Comparison of ENCODE assay signal across 22 cellular contexts in genomic region chr13:83274679-83275078, GRCh38.
A peak's percentile ranks its signal among the peaks of the same experiment; 100 is the strongest.
DNase-seq lines count a peak whose midpoint lies in the region; ATAC-seq and TF ChIP-seq lines count a peak whose summit lies in the region.
"Had no signal": no experiment of that assay in that cellular context is flagged by ENCODE, and none has a peak within 500 bp of the region (broad histone marks: within the 10 kb centered on the region; RNA-seq: fewer than 3 reads in every experiment).

No MANE protein-coding gene starts in this region.

- peaks cover 0 to 4% (median 0%) of the 10 kb centered on the region in 11 donors for H3K9me3 ChIP-seq in heart right ventricle
- H3K9me3 ChIP-seq: BE2C; BLaER1 treated with 17β-estradiol and CSF1 and Interleukin-3, amounts not matched to agents 10 nM and 100 nM; HAP-1 had no signal

- TF ChIP-seq CTCF in HFFc6 (IDR thresholded peaks at IDR 0.05) (no peak), heart right ventricle (IDR thresholded peaks at IDR 0.05) (no peak)

- H3K4me3 Mint-ChIP-seq in HFFc6, result no peak overlapping the region
- H3K4me3 Mint-ChIP-seq: CD14-positive monocyte; CD4-positive, alpha-beta T cell; CD8-positive, alpha-beta memory T cell; GM23338 had no signal

- DNase-seq in AG08395 (ENCODE audit: low spot score) (peak; percentile 1), EL (peak; percentile 16), HFFc6 (peak; percentile 8), foreskin melanocyte (peak; percentile 28), heart right ventricle (no peak)
- DNase-seq: AML-193; BE2C; Calu3; CD4-positive, alpha-beta T cell; CD8-positive, alpha-beta memory T cell; COR-L47; DMS53; DMS79 treated with DMSO at 0.1 percent for 48 hours; GDM1 had no signal

- no peaks in the 10 kb centered on the region for H3K36me3 ChIP-seq in heart right ventricle
- H3K36me3 ChIP-seq: BE2C; BLaER1 treated with 17β-estradiol and CSF1 and Interleukin-3, amounts not matched to agents 10 nM and 100 nM; HAP-1 had no signal

- no peaks in the 10 kb centered on the region for H3K4me1 ChIP-seq in heart right ventricle
- H3K4me1 ChIP-seq: BLaER1 treated with 17β-estradiol and CSF1 and Interleukin-3, amounts not matched to agents 10 nM and 100 nM had no signal

- H3K27me3 Mint-ChIP-seq in HFFc6 (ENCODE audit: insufficient read depth), result no peaks in the 10 kb centered on the region
- H3K27me3 Mint-ChIP-seq: CD4-positive, alpha-beta T cell; CD8-positive, alpha-beta memory T cell had no signal

- H3K4me1 Mint-ChIP-seq in HFFc6 (ENCODE audit: low read depth), result peaks cover 41% of the 10 kb centered on the region
- H3K4me1 Mint-ChIP-seq: CD14-positive monocyte; CD8-positive, alpha-beta memory T cell had no signal

- H3K27me3 ChIP-seq in heart right ventricle, result no peaks in the 10 kb centered on the region
- H3K27me3 ChIP-seq: BE2C; BLaER1 treated with 17β-estradiol and CSF1 and Interleukin-3, amounts not matched to agents 10 nM and 100 nM had no signal

- H3K27ac ChIP-seq in heart right ventricle, result no peak overlapping the region
- H3K27ac ChIP-seq: 22Rv1; BLaER1 treated with 17β-estradiol and CSF1 and Interleukin-3, amounts not matched to agents 10 nM and 100 nM had no signal

- H3K4me3 ChIP-seq in heart right ventricle, result no peak overlapping the region
- H3K4me3 ChIP-seq: BLaER1 treated with 17β-estradiol and CSF1 and Interleukin-3, amounts not matched to agents 10 nM and 100 nM; GM12878; GM23338; HAP-1 had no signal

- ATAC-seq in HG03439 (IDR thresholded peaks at IDR 0.05; ENCODE audit: unreplicated experiment) (no peak), GM19328 (IDR thresholded peaks at IDR 0.05; ENCODE audit: unreplicated experiment) (no peak), heart right ventricle (no peak)
- ATAC-seq: GM12878, GM23338 had no signal

- H3K9me3 Mint-ChIP-seq in HFFc6, result no peaks in the 10 kb centered on the region
- H3K9me3 Mint-ChIP-seq: GM23338 had no signal

- H3K36me3 Mint-ChIP-seq in HFFc6 (ENCODE audit: low read depth), result peaks cover 15% of the 10 kb centered on the region
- H3K36me3 Mint-ChIP-seq: CD14-positive monocyte; CD8-positive, alpha-beta memory T cell had no signal

- peak overlapping the region; percentile 7; the same call in 1 of the 2 replicates for H3K27ac Mint-ChIP-seq in HFFc6
- H3K27ac Mint-ChIP-seq: CD14-positive monocyte; CD4-positive, alpha-beta T cell; CD8-positive, alpha-beta memory T cell; GM23338 had no signal

- intact Hi-C loops in heart right ventricle (cut with DNase I), result no loop called here

Comparison
In these comparisons a context has a peak if more than half of its experiments do, and no peak if none do; other contexts are left out.
1. DNase-seq: peak in AG08395 (single experiment), EL (single experiment), HFFc6 (single experiment) and foreskin melanocyte (single experiment); none in heart right ventricle (0 of 2).